ENCODE assay signal across 37 cellular contexts in genomic region chr1:156394082-156394481, GRCh38. TPM values are rescaled to one million over a fixed set of nuclear protein-coding genes. Genes with fewer than 3 reads are reported as not detected.
"Had no signal": no experiment of that assay in that cellular context is flagged by ENCODE, and none has a peak within 500 bp of the region (broad histone marks: within the 10 kb centered on the region; RNA-seq: fewer than 3 reads in every experiment).

No MANE protein-coding gene starts in this region.

- H3K36me3 ChIP-seq: esophagus squamous epithelium, heart right ventricle, left ventricle myocardium inferior, ovary, sigmoid colon, stomach, thyroid gland, vagina had no signal

- H3K4me1 ChIP-seq: esophagus squamous epithelium, heart right ventricle, left ventricle myocardium inferior, psoas muscle, sigmoid colon, stomach, thyroid gland, vagina had no signal

- FAIRE-seq: endometrium, islet of Langerhans had no signal

- H3K9me3 ChIP-seq: esophagus squamous epithelium, heart right ventricle, left ventricle myocardium inferior, mucosa of descending colon, ovary, psoas muscle, sigmoid colon, stomach, thyroid gland, vagina had no signal

- DNase-seq: cortex of kidney; effector memory CD8-positive, alpha-beta T cell; erythroblast; esophagus squamous epithelium; foreskin melanocyte; glutamatergic neuron; heart right ventricle; hippocampal formation; left cardiac atrium; left ventricle myocardium inferior; mucosa of descending colon; naive B cell; ovary; posterior cingulate gyrus; psoas muscle; sigmoid colon; stimulated activated CD4-positive, alpha-beta T cell treated with anti-CD3 and anti-CD28 coated beads, Interleukin-2, amount 100 ng/mL, for 24 hours; stimulated activated CD4-positive, alpha-beta T cell treated with anti-CD3 and anti-CD28 coated beads, Interleukin-4, amount 100 ng/mL, for 24 hours; stimulated activated naive CD4-positive, alpha-beta T cell treated with Interleukin-2 at 50 U/mL for 16 hours; stomach; thyroid gland; trophoblast cell had no signal

- ATAC-seq: effector memory CD8-positive, alpha-beta T cell; heart right ventricle; left cardiac atrium; mucosa of descending colon; natural killer cell treated with Interleukin-12 subunit alpha and Interleukin-12 subunit beta and Interleukin-15 and Interleukin-18, amount 100 ng/mL, for 72 hours; psoas muscle; right cardiac atrium; stimulated activated effector memory CD8-positive, alpha-beta T cell treated with anti-CD3 and anti-CD28 coated beads, Interleukin-12 subunit alpha, Interleukin-12 subunit beta, amount 100 ng/mL, for 72 hours had no signal

- H3K27ac ChIP-seq: esophagus squamous epithelium, heart right ventricle, left ventricle myocardium inferior, ovary, psoas muscle, sigmoid colon, stomach, thyroid gland, vagina had no signal

- H3K27me3 ChIP-seq: ovary, thyroid gland, vagina had no signal

- H3K4me3 ChIP-seq: esophagus squamous epithelium, heart right ventricle, left ventricle myocardium inferior, lung, mucosa of descending colon, ovary, psoas muscle, sigmoid colon, stomach, thyroid gland, vagina had no signal

RNA-seq across cellular contexts. Expression of gene RHBG, which starts 25.1 kb away (rescaled TPM):
- total RNA-seq: dermis microvascular lymphatic vessel endothelial cell; heart right ventricle; kidney epithelial cell; left cardiac atrium; left ventricle myocardium inferior; mucosa of descending colon; natural killer cell treated with Interleukin-12 subunit alpha and Interleukin-12 subunit beta and Interleukin-15 and Interleukin-18, amount 100 ng/mL, for 72 hours; neural crest cell; psoas muscle; right cardiac atrium; sigmoid colon; skeletal muscle tissue; stomach; subcutaneous adipose tissue; temporal lobe; thyroid gland; vagina had no signal
- polyA plus RNA-seq: heart right ventricle, lung, psoas muscle, sigmoid colon had no signal

RNA-seq across cellular contexts. Expression of gene TSACC, which starts 55.8 kb away (rescaled TPM):
- total RNA-seq: dermis microvascular lymphatic vessel endothelial cell; esophagus squamous epithelium; lung; mesothelial cell of epicardium; natural killer cell treated with Interleukin-12 subunit alpha and Interleukin-12 subunit beta and Interleukin-15 and Interleukin-18, amount 100 ng/mL, for 72 hours; ovary; renal cortical epithelial cell; right cardiac atrium; stomach; subcutaneous adipose tissue; temporal lobe; vagina had no signal
- polyA plus RNA-seq: heart right ventricle had no signal
